Comparison of ENCODE assay signal across 19 cellular contexts in the genomic region with DNA sequence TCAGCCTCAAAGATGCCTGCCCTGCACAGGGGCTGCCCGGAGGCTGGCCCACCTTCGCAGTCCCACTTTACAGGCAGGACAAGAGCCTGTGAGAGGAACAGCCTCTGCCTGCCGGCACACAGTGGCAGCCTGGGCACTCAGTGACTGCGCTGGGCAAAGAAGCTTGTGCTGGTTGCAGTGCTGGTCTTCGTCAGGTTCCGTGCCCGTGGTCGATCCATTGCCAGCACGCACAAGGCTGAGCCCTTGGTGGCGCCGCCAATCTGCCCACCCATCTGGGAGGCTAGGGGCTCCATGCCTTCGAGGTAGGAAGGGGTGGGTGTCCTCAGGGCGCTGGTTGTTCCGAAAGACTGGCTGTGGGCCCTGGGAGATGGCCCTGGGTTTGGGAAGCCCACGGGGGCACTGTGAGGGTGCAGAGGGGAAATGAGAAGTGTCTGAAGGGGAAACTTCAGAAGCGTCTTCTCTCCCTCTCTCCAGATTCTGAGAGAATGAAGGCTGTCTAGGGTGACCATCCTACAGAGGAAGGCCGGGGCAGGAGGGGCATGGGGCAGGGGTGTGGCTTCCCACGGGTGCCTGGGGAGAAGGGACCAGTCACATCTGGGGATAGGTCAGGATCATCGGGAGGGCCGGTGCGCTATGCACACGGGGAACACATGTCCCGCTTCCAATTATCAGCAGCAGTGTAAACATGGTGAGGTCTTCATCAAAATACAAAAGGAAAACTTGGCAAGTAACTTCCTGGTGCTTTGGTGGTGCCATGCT. TPM values are rescaled to one million over a fixed set of nuclear protein-coding genes. Genes with fewer than 3 reads are reported as not detected.
DNase-seq lines count a peak whose midpoint lies in the region; ATAC-seq, FAIRE-seq and TF ChIP-seq lines count a peak whose summit lies in the region.
"Had no signal": no experiment of that assay in that cellular context is flagged by ENCODE, and none has a peak within 500 bp of the region (broad histone marks: within the 10 kb centered on the region; RNA-seq: fewer than 3 reads in every experiment).

No MANE protein-coding gene starts in this region.

- no peak for FAIRE-seq in D721Med (lab: Jason Lieb, UNC)
- FAIRE-seq: K562 had no signal

- H3K9ac ChIP-seq in endodermal cell (ENCODE audit: extremely low read depth, low read length, poor library complexity, severe bottlenecking): no peak overlapping the region

- TF ChIP-seq CTCF in endodermal cell (conservative IDR thresholded peaks at IDR 0.05) (no peak), osteocyte (IDR thresholded peaks at IDR 0.05) (no peak), D721Med (IDR thresholded peaks at IDR 0.05; ENCODE audit: insufficient read depth, missing control alignments) (no peak)

- H3K9me3 ChIP-seq in endodermal cell (ENCODE audit: control insufficient read depth, low read length): no peaks in the 10 kb centered on the region
- H3K9me3 ChIP-seq: SJSA1 had no signal

- intact Hi-C loops in cardiac septum (cut with DNase I): no loop called here
- intact Hi-C loops in Right ventricle myocardium inferior (cut with DNase I): no loop called here

- peaks cover 20% of the 10 kb centered on the region for H3K9me3 Mint-ChIP-seq in endodermal cell
- no peaks in the 10 kb centered on the region for H3K9me3 Mint-ChIP-seq in osteocyte (ENCODE audit: unreplicated experiment)
- H3K9me3 Mint-ChIP-seq: CD14-positive monocyte had no signal

- peak; percentile 73 for DNase-seq in cardiac septum (ENCODE audit: low spot score)
- no peak for DNase-seq in Right ventricle myocardium inferior (ENCODE audit: missing footprints)
- peak; percentile 28 for DNase-seq in endodermal cell
- no peak for DNase-seq in osteocyte (ENCODE audit: extremely low spot score, unreplicated experiment)
- no peak for DNase-seq in SK-N-DZ (ENCODE audit: low spot score)
- DNase-seq in D721Med (ENCODE audit: insufficient read length, low spot score): no peak
- DNase-seq in hippocampal formation (lab: John Stamatoyannopoulos, UW): no peak
- DNase-seq: COR-L47, DMS53, NCI-H1092, NCI-H1694, NCI-H82, RPMI8226 had no signal

- H3K4me3 Mint-ChIP-seq in endodermal cell (no peak overlapping the region), osteocyte (ENCODE audit: unreplicated experiment) (no peak overlapping the region)
- H3K4me3 Mint-ChIP-seq: CD14-positive monocyte had no signal

- H3K4me1 ChIP-seq in endodermal cell (ENCODE audit: control insufficient read depth, insufficient read depth, low read length): peaks cover 4% of the 10 kb centered on the region

- H3K27me3 ChIP-seq in endodermal cell (ENCODE audit: control insufficient read depth, insufficient read depth, low read length, poor library complexity, severe bottlenecking): no peaks in the 10 kb centered on the region
- H3K27me3 ChIP-seq: SJSA1 had no signal

- peak overlapping the region; percentile 99 for H3K27ac ChIP-seq in endodermal cell (ENCODE audit: low read depth, low read length)
- H3K27ac ChIP-seq: HL-60, SJSA1 had no signal

- ATAC-seq in Right ventricle myocardium inferior (no peak), HG02884 (IDR thresholded peaks at IDR 0.05; ENCODE audit: unreplicated experiment) (no peak)
- ATAC-seq: HCT116, K562 had no signal

- peaks cover 8% of the 10 kb centered on the region for H3K4me1 Mint-ChIP-seq in endodermal cell
- H3K4me1 Mint-ChIP-seq in osteocyte (ENCODE audit: unreplicated experiment): peaks cover 83% of the 10 kb centered on the region
- H3K4me1 Mint-ChIP-seq: CD14-positive monocyte had no signal

- peaks cover 7% of the 10 kb centered on the region for H3K36me3 Mint-ChIP-seq in endodermal cell (ENCODE audit: low read depth)
- no peaks in the 10 kb centered on the region for H3K36me3 Mint-ChIP-seq in osteocyte (ENCODE audit: unreplicated experiment)
- H3K36me3 Mint-ChIP-seq: CD14-positive monocyte had no signal

- H3K4me3 ChIP-seq in endodermal cell (ENCODE audit: low read length): no peak overlapping the region
- H3K4me3 ChIP-seq: K562, SJSA1 had no signal

- no peaks in the 10 kb centered on the region for H3K27me3 Mint-ChIP-seq in endodermal cell (ENCODE audit: insufficient read depth)
- no peaks in the 10 kb centered on the region for H3K27me3 Mint-ChIP-seq in osteocyte (ENCODE audit: unreplicated experiment)

- H3K36me3 ChIP-seq in endodermal cell (ENCODE audit: control insufficient read depth, insufficient read depth, low read length): no peaks in the 10 kb centered on the region

- H3K27ac Mint-ChIP-seq in endodermal cell (no peak overlapping the region), osteocyte (ENCODE audit: unreplicated experiment) (peak overlapping the region; percentile 23)
- H3K27ac Mint-ChIP-seq: CD14-positive monocyte had no signal

- WGBS in endodermal cell (ENCODE audit: insufficient coverage in 1 of 2, insufficient read length in 1 of 2), 2 experiments: 94 to 98% methylated on average over 15 to 23 of the region's 23 CpGs

RNA-seq across cellular contexts. Expression of gene HS6ST1, which starts 49.1 kb away (rescaled TPM):
- total RNA-seq in cardiac septum (14.4 TPM), Right ventricle myocardium inferior (34.9 TPM), endodermal cell (100 to 1,000 TPM in 1 of 2 donors, 10 to 100 TPM in 1; 93.0 to 106 TPM), osteocyte (42.6 and 43.0 TPM in 2 replicates)
- polyA plus RNA-seq in endodermal cell (2013, experiment 1 of 2): 81.5 TPM
- polyA plus RNA-seq in endodermal cell (2013, experiment 2 of 2): 79.0 TPM
- polyA plus RNA-seq in SK-N-DZ (2014; cell fraction: cytosol; rRNA removed): 19.7 and 20.5 TPM in 2 replicates
- polyA plus RNA-seq in SK-N-DZ (2014; cell fraction: nucleus; rRNA removed): 10.5 and 11.1 TPM in 2 replicates

Comparison
In these comparisons a context has a peak if more than half of its experiments do, and no peak if none do; other contexts are left out.
1. DNase-seq: peak in cardiac septum (single experiment) and endodermal cell (single experiment); none in Right ventricle myocardium inferior (single experiment), osteocyte (single experiment), SK-N-DZ (single experiment), D721Med (single experiment) and hippocampal formation (0 of 2).